ENCODE assay signal across 8 cellular contexts in genomic region chr12:66066071-66066928, GRCh38.
DNase-seq lines count a peak whose midpoint lies in the region; ATAC-seq and TF ChIP-seq lines count a peak whose summit lies in the region.

No MANE protein-coding gene starts in this region.

- ATAC-seq in GM21576 (IDR thresholded peaks at IDR 0.05; ENCODE audit: unreplicated experiment) (peak; percentile 78), IMR-90 (ENCODE audit: low read depth) (peak; percentile 76), gastrocnemius medialis (no peak)
- ATAC-seq in stimulated activated naive B cell treated with anti-CD40 and anti-IgM and Interleukin-4, amounts not matched to agents 10 μg/mL and 1 μg/mL and 100 μg/mL, for 72 hours (replicated peaks), result peak; percentile 67 to 69

- H3K4me1 ChIP-seq in IMR-90 (ENCODE audit: control insufficient read depth, insufficient read depth, low read length) (peaks cover 11% of the 10 kb centered on the region), gastrocnemius medialis (no peaks in the 10 kb centered on the region)

- H4K20me1 ChIP-seq in IMR-90 (ENCODE audit: insufficient read depth, low read length), result no peaks in the 10 kb centered on the region

- peak overlapping the region; percentile 27 for H3K18ac ChIP-seq in IMR-90 (ENCODE audit: low read depth, low read length)

- peaks cover 11% of the 10 kb centered on the region for H3K27me3 ChIP-seq in IMR-90 (ENCODE audit: control insufficient read depth, insufficient read depth, low read length)
- H3K27me3 ChIP-seq in gastrocnemius medialis, result no peaks in the 10 kb centered on the region

- in situ Hi-C loops in IMR-90 (cut with MboI; ENCODE audit: low sequenced_read_pairs) (no loop called here), gastrocnemius medialis (cut with MboI; ENCODE audit: low sequenced_read_pairs in 4 of 4) (no loop called here)

- H3K14ac ChIP-seq in IMR-90 (replicated peaks; ENCODE audit: low read depth, low read length), result 0 out of 2 replicates have a peak overlapping the region, but pooled peaks have one; percentile 2

- H4K5ac ChIP-seq in IMR-90 (ENCODE audit: low read depth, low read length), result no peak overlapping the region

- peak overlapping the region; percentile 21; the same call in 1 of the 2 replicates for H2BK20ac ChIP-seq in IMR-90 (ENCODE audit: low read depth, low read length)

- H2BK5ac ChIP-seq in IMR-90 (ENCODE audit: low read depth, low read length, poor library complexity, severe bottlenecking), result no peak overlapping the region

- H3K36me3 Mint-ChIP-seq in activated naive CD8-positive, alpha-beta T cell treated with anti-CD3 and anti-CD28 coated beads for 36 hours, result no peaks in the 10 kb centered on the region
- no peaks in the 10 kb centered on the region for H3K36me3 Mint-ChIP-seq in stimulated activated naive B cell treated with anti-CD40 and anti-IgM and Interleukin-4, amounts not matched to agents 10 μg/mL and 1 μg/mL and 100 μg/mL, for 72 hours

- BruUV-seq in IMR-90 (replicated peaks; lab: Mats Ljungman, UMichigan), result no TSS peak

- H3K9me1 ChIP-seq in IMR-90 (ENCODE audit: insufficient read depth, low read length), result peaks cover 6% of the 10 kb centered on the region

- H4K8ac ChIP-seq in IMR-90 (ENCODE audit: low read depth in 2 of 2, low read length in 2 of 2), result 0 out of 4 replicates have a peak overlapping the region, but pooled peaks of 1 of the 2 experiments have one; percentile 2

- POLR2A ChIA-PET in IMR-90 (lab: Charles Lee; ENCODE audit: unreplicated experiment), result interaction anchor here (0.6 kb wide), 1 partner anchor 10 kb away, joined by 9 read pairs; no protein-coding TSS in a partner anchor

- DNase-seq in IMR-90 (peak; percentile 76), cerebellum (ENCODE audit: low spot score) (no peak), amniotic stem cell (lab: John Stamatoyannopoulos, UW) (no peak), gastrocnemius medialis (no peak)
- peak; percentile 25 for DNase-seq in activated naive CD8-positive, alpha-beta T cell treated with anti-CD3 and anti-CD28 coated beads for 36 hours
- peak; percentile 3 for DNase-seq in stimulated activated naive B cell treated with anti-CD40 and anti-IgM and Interleukin-4, amounts not matched to agents 10 μg/mL and 1 μg/mL and 100 μg/mL, for 72 hours

- TF ChIP-seq POLR2A in IMR-90 (IDR thresholded peaks at IDR 0.05; ENCODE audit: low read depth, low read length), result no peak
- TF ChIP-seq POLR2A in gastrocnemius medialis (IDR thresholded peaks at IDR 0.05), result no peak

- H3K4me3 Mint-ChIP-seq in activated naive CD8-positive, alpha-beta T cell treated with anti-CD3 and anti-CD28 coated beads for 36 hours, result no peak overlapping the region
- no peak overlapping the region for H3K4me3 Mint-ChIP-seq in stimulated activated naive B cell treated with anti-CD40 and anti-IgM and Interleukin-4, amounts not matched to agents 10 μg/mL and 1 μg/mL and 100 μg/mL, for 72 hours

- no peak overlapping the region for H3K27ac Mint-ChIP-seq in activated naive CD8-positive, alpha-beta T cell treated with anti-CD3 and anti-CD28 coated beads for 36 hours
- no peak overlapping the region for H3K27ac Mint-ChIP-seq in stimulated activated naive B cell treated with anti-CD40 and anti-IgM and Interleukin-4, amounts not matched to agents 10 μg/mL and 1 μg/mL and 100 μg/mL, for 72 hours

- peaks cover 22% of the 10 kb centered on the region for H3K4me1 Mint-ChIP-seq in activated naive CD8-positive, alpha-beta T cell treated with anti-CD3 and anti-CD28 coated beads for 36 hours
- peaks cover 8 to 26% of the 10 kb centered on the region in 2 donors for H3K4me1 Mint-ChIP-seq in stimulated activated naive B cell treated with anti-CD40 and anti-IgM and Interleukin-4, amounts not matched to agents 10 μg/mL and 1 μg/mL and 100 μg/mL, for 72 hours

- no peak overlapping the region for H3K9ac ChIP-seq in IMR-90 (ENCODE audit: low read depth, low read length)

- H4K91ac ChIP-seq in IMR-90 (ENCODE audit: insufficient read depth, low read depth, low read length), result no peak overlapping the region

- peaks cover 20% of the 10 kb centered on the region for H3K27me3 Mint-ChIP-seq in activated naive CD8-positive, alpha-beta T cell treated with anti-CD3 and anti-CD28 coated beads for 36 hours
- H3K27me3 Mint-ChIP-seq in stimulated activated naive B cell treated with anti-CD40 and anti-IgM and Interleukin-4, amounts not matched to agents 10 μg/mL and 1 μg/mL and 100 μg/mL, for 72 hours, result peaks cover 4 to 6% of the 10 kb centered on the region in 2 donors

- H3K4ac ChIP-seq in IMR-90 (ENCODE audit: low read depth, low read length), result peak overlapping the region; percentile 25; the same call in 1 of the 2 replicates

- peak overlapping the region; percentile 36; the same call in 1 of the 2 replicates for H2AK5ac ChIP-seq in IMR-90 (ENCODE audit: low read depth, low read length)

- peak overlapping the region; percentile 43; the same call in 1 of the 3 replicates for H2BK15ac ChIP-seq in IMR-90 (ENCODE audit: low read depth, low read length)

- peak overlapping the region; percentile 7; the same call in 1 of the 2 replicates for H3K27ac ChIP-seq in IMR-90 (ENCODE audit: insufficient read depth, low read length)
- H3K27ac ChIP-seq in gastrocnemius medialis, result no peak overlapping the region

- no peaks in the 10 kb centered on the region for H3K79me1 ChIP-seq in IMR-90 (ENCODE audit: low read depth in 1 of 2, low read length in 2 of 2)

- H2AFZ ChIP-seq in IMR-90 (replicated peaks; ENCODE audit: low read length, poor library complexity), result peak overlapping the region; percentile 67

- dilution Hi-C loops in IMR-90 (cut with HindIII; ENCODE audit: low sequenced_read_pairs, unreplicated experiment), result no loop called here

- no peaks in the 10 kb centered on the region for H3K9me3 ChIP-seq in IMR-90 (ENCODE audit: control insufficient read depth, insufficient read depth, low read length)
- H3K9me3 ChIP-seq in gastrocnemius medialis, result no peaks in the 10 kb centered on the region

- 25% methylated on average over 1 of the region's 7 CpGs; no CpG with 5 or more reads in 1 of the 2 experiments for WGBS in IMR-90 (ENCODE audit: extremely low coverage in 2 of 2, insufficient read length in 1 of 2), 2 experiments

- no peak for TF ChIP-seq RAD21 in IMR-90 (IDR thresholded peaks at IDR 0.05; ENCODE audit: low read length)

- CTCF ChIA-PET in IMR-90 (lab: Yijun Ruan, JAX), result interaction anchor here (0.5 to 0.9 kb wide), 5 partner anchors 9 to 1167 kb away, joined by 3 to 4 read pairs (median 4); no protein-coding TSS in a partner anchor

- no peak overlapping the region for H2BK120ac ChIP-seq in IMR-90 (ENCODE audit: low read depth, low read length)

- H3K4me3 ChIP-seq in IMR-90 (ENCODE audit: insufficient read depth, low read depth, low read length) (no peak overlapping the region), gastrocnemius medialis (no peak overlapping the region)

- no peaks in the 10 kb centered on the region for H3K9me3 Mint-ChIP-seq in activated naive CD8-positive, alpha-beta T cell treated with anti-CD3 and anti-CD28 coated beads for 36 hours
- H3K9me3 Mint-ChIP-seq in stimulated activated naive B cell treated with anti-CD40 and anti-IgM and Interleukin-4, amounts not matched to agents 10 μg/mL and 1 μg/mL and 100 μg/mL, for 72 hours, result peaks cover 0 to 2% of the 10 kb centered on the region in 2 donors

- H3K36me3 ChIP-seq in IMR-90 (ENCODE audit: control insufficient read depth, insufficient read depth, low read length) (no peaks in the 10 kb centered on the region), gastrocnemius medialis (no peaks in the 10 kb centered on the region)

- intact Hi-C loops in IMR-90 (cut with micrococcal nuclease), result no loop called here
- intact Hi-C loops in gastrocnemius medialis (cut with DNase I; ENCODE audit: low total_unique reads), result no loop called here

- 0 out of 2 replicates have a peak overlapping the region, but pooled peaks have one; percentile 15 for H3K23ac ChIP-seq in IMR-90 (ENCODE audit: low read depth, low read length)

- H3K4me2 ChIP-seq in IMR-90 (ENCODE audit: low read depth, low read length), result peak overlapping the region; percentile 56

- peak overlapping the region; percentile 69 for H2AK9ac ChIP-seq in IMR-90 (replicated peaks; ENCODE audit: low read depth, low read length, poor library complexity)

- peak; percentile 30; the same call in 2 of the 3 replicates for TF ChIP-seq CTCF in GM12872 (IDR thresholded peaks at IDR 0.05; ENCODE audit: insufficient read depth, low read depth, low read length)
- no peak for TF ChIP-seq CTCF in IMR-90 (conservative IDR thresholded peaks at IDR 0.05; ENCODE audit: low read depth, low read length)
- TF ChIP-seq CTCF in gastrocnemius medialis (IDR thresholded peaks at IDR 0.05 in 4 of 5, conservative IDR thresholded peaks at IDR 0.05 in 1 of 5), result no peak

- no peak overlapping the region for H3K56ac ChIP-seq in IMR-90 (ENCODE audit: extremely low read depth, insufficient read depth, low read length)

TF ChIP-seq in IMR-90, 13 proteins besides CTCF, POLR2A, EP300 and RAD21:
- no peak for TF ChIP-seq MAFK (IDR thresholded peaks at IDR 0.05; ENCODE audit: low read depth, low read length)

Comparison
In these comparisons a context has a peak if more than half of its experiments do, and no peak if none do; other contexts are left out.
1. ATAC-seq: peak in GM21576 (single experiment), IMR-90 (single experiment) and stimulated activated naive B cell treated with anti-CD40 and anti-IgM and Interleukin-4, amounts not matched to agents 10 μg/mL and 1 μg/mL and 100 μg/mL, for 72 hours (2 of 2); none in gastrocnemius medialis (0 of 2).
2. DNase-seq: peak in IMR-90 (single experiment), activated naive CD8-positive, alpha-beta T cell treated with anti-CD3 and anti-CD28 coated beads for 36 hours (single experiment) and stimulated activated naive B cell treated with anti-CD40 and anti-IgM and Interleukin-4, amounts not matched to agents 10 μg/mL and 1 μg/mL and 100 μg/mL, for 72 hours (single experiment); none in cerebellum (single experiment), amniotic stem cell (single experiment) and gastrocnemius medialis (0 of 2).